In the genomic region with DNA sequence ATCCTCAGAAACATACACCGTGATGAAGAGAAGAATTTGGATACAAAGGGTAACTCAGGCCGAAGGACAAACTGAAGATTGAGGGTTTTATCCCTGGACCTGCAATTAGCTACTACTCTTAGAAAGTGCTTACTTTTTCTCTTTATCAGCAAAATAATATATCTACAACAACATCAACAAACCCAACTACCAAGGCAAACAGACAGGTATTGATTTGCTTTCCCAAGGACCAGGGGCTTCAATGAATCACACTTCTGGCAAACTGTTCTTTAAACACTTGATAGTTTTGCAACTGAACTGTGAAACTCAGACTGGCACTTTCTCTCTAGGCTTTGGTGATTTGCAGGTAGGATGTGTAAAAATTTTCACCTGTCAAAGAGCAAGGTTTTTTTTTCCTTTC, we compare ENCODE assay signal across 27 cellular contexts.
"Had no signal": no experiment of that assay in that cellular context is flagged by ENCODE, and none has a peak within 500 bp of the region (broad histone marks: within the 10 kb centered on the region; RNA-seq: fewer than 3 reads in every experiment).

No MANE protein-coding gene starts in this region.

- H3K9me3 ChIP-seq: stomach, suprapubic skin, testis, thoracic aorta, thyroid gland, tibial artery, tibial nerve, transverse colon, upper lobe of left lung, upper lobe of right lung, uterus, vagina had no signal

- FAIRE-seq: urothelium cell line had no signal

- H3K27ac ChIP-seq: stomach, suprapubic skin, testis, thoracic aorta, thyroid gland, tibial artery, tibial nerve, transverse colon, upper lobe of left lung, upper lobe of right lung, uterus, vagina had no signal

- H3K4me1 ChIP-seq: stomach, suprapubic skin, testis, thyroid gland, tibial artery, tibial nerve, transverse colon, upper lobe of left lung, upper lobe of right lung, uterus, vagina had no signal

- H3K36me3 ChIP-seq: stomach, suprapubic skin, thoracic aorta, thyroid gland, tibial artery, tibial nerve, transverse colon, upper lobe of left lung, upper lobe of right lung, uterus, vagina had no signal

- H3K27me3 ChIP-seq: stomach, suprapubic skin, testis, thyroid gland, tibial artery, tibial nerve, transverse colon, upper lobe of left lung, upper lobe of right lung, uterus, vagina had no signal

- ATAC-seq: stimulated activated effector memory CD8-positive, alpha-beta T cell treated with anti-CD3 and anti-CD28 coated beads, Interleukin-12 subunit alpha, Interleukin-12 subunit beta, amount 100 ng/mL, for 72 hours; stimulated activated memory B cell treated with anti-CD40 and anti-IgM and Interleukin-4, amounts not matched to agents 10 μg/mL and 1 μg/mL and 100 μg/mL, for 72 hours; stimulated activated naive B cell treated with anti-CD40 and anti-IgM and Interleukin-4, amounts not matched to agents 10 μg/mL and 1 μg/mL and 100 μg/mL, for 72 hours; stimulated activated naive CD8-positive, alpha-beta T cell treated with anti-CD3 and anti-CD28 coated beads, Interleukin-15, amount 100 ng/mL, for 72 hours; stimulated activated naive CD8-positive, alpha-beta T cell treated with anti-CD3 and anti-CD28 coated beads, Interleukin-15, Interleukin-2, amounts not matched to agents 100 U/mL and 50 U/mL, for 24 hours; upper lobe of right lung had no signal

- H3K4me3 ChIP-seq: stomach, suprapubic skin, testis, thoracic aorta, thyroid gland, tibial artery, tibial nerve, transverse colon, upper lobe of left lung, upper lobe of right lung, uterus, vagina had no signal

- DNase-seq: stimulated activated CD4-positive, alpha-beta T cell treated with anti-CD3 and anti-CD28 coated beads, Interleukin-2, amount 100 ng/mL, for 48 hours; stimulated activated CD4-positive, alpha-beta T cell treated with anti-CD3 and anti-CD28 coated beads, Interleukin-4, amount 100 ng/mL, for 1 hour; stimulated activated CD4-positive, alpha-beta T cell treated with anti-CD3 and anti-CD28 coated beads, Interleukin-4, amount 100 ng/mL, for 24 hours; stimulated activated CD4-positive, alpha-beta T cell treated with anti-CD3 and anti-CD28 coated beads, Interleukin-4, amount 100 ng/mL, for 4 hours; stimulated activated CD8-positive, alpha-beta memory T cell treated with anti-CD3 and anti-CD28 coated beads, Interleukin-4, amount 100 ng/mL, for 48 hours; stimulated activated naive B cell treated with anti-CD40 and anti-IgM and Interleukin-4, amounts not matched to agents 10 μg/mL and 1 μg/mL and 100 μg/mL, for 72 hours; stimulated activated naive CD4-positive, alpha-beta T cell; stimulated activated naive CD4-positive, alpha-beta T cell treated with Interleukin-2 at 50 U/mL for 16 hours; stimulated activated naive CD8-positive, alpha-beta T cell treated with anti-CD3 and anti-CD28 coated beads, Interleukin-15, amount 100 ng/mL, for 72 hours; stimulated activated naive CD8-positive, alpha-beta T cell treated with anti-CD3 and anti-CD28 coated beads, Interleukin-15, Interleukin-2, amounts not matched to agents 100 U/mL and 50 U/mL, for 24 hours; stomach; substantia nigra; testis; thyroid gland; tibial artery; transverse colon; trophoblast cell; upper lobe of left lung; upper lobe of right lung; uterus had no signal
